Comparison of ENCODE assay signal across 24 cellular contexts in the genomic region with DNA sequence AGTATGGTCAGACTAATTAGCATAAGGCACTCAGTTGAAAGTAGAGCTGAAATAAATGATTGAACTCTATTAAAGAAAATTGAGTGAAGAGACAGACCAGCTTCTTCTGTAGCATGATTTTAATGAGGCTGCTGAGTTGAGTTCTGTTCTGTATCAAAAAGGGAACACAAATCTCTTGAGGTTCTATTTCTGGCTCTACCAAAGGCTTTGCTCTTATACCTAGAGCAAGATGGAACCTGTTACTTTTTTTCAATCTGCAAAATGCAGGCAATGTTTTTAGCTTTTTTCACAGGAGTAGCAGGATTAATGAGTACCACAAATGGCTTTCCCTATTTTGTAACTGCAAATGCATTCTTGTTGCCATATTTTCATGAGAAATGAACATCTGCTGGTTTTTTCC. TPM values are rescaled to one million over a fixed set of nuclear protein-coding genes. Genes with fewer than 3 reads are reported as not detected.
"Had no signal": no experiment of that assay in that cellular context is flagged by ENCODE, and none has a peak within 500 bp of the region (broad histone marks: within the 10 kb centered on the region; RNA-seq: fewer than 3 reads in every experiment).

No MANE protein-coding gene starts in this region.

- DNase-seq: NCI-H1048, NCI-H1105, NCI-H1417, NCI-H1436 treated with DMSO at 0.1 percent for 48 hours, NCI-H187, NCI-H2029, NCI-H2081 treated with DMSO at 0.1 percent for 48 hours, NCI-H2171, NCI-H226, NCI-H446, NCI-H510A, NCI-H524 treated with DMSO at 0.1 percent for 48 hours, NCI-H69, NCI-H774, OCI-M1, PC-9, Peyer's patch, SHP77 treated with DMSO at 0.1 percent for 48 hours, SJCRH30 had no signal

- H3K4me3 ChIP-seq: K562, PC-9, Peyer's patch, SJCRH30 had no signal

- H3K9me3 ChIP-seq: Peyer's patch, SJCRH30 had no signal

- H3K4me1 ChIP-seq: SJCRH30 had no signal

- H3K4me2 ChIP-seq: KMS-11, PC-9 had no signal

- H3K27me3 ChIP-seq: Peyer's patch, SJCRH30 had no signal

- H3K27ac Mint-ChIP-seq: IgD-negative memory B cell had no signal

- ATAC-seq: K562, SK-N-SH treated with all-trans-retinoic acid at 6 μM for 48 hours had no signal

- H3K36me3 ChIP-seq: Peyer's patch, SJCRH30 had no signal

- H3K27ac ChIP-seq: HL-60, KMS-11, PC-9, Peyer's patch, SJCRH30 had no signal

RNA-seq across cellular contexts. Expression of a gene that starts 4.2 kb away (rescaled TPM):
- polyA plus RNA-seq: IgD-negative memory B cell had no signal
